ENCODE assay signal across 1 cellular context in the genomic region with DNA sequence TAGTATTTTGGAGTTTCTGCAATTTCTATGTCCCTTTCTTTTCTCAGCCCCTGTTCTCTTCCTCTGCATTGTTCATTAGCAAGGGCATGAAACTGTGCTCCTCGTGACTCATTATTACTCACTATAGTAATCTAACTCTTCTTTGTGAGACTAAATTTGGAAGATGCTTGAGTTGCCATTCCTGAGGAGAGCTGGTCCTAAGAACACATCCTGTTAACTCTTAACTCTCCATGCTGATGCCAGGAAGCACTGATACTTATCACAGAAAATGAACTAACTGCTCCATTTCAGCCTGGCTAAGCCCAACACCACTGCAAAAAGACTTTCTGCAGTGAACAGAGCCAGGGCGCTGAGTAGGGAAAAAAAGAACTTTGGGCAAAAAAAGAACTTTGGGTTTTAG.
TF ChIP-seq lines count a peak whose summit lies in the region.

No MANE protein-coding gene starts in this region.

TF ChIP-seq in HEK293, 187 proteins besides CTCF, POLR2A, EP300 and RAD21 (continued from another document):
- TF ChIP-seq, protein P1, sequence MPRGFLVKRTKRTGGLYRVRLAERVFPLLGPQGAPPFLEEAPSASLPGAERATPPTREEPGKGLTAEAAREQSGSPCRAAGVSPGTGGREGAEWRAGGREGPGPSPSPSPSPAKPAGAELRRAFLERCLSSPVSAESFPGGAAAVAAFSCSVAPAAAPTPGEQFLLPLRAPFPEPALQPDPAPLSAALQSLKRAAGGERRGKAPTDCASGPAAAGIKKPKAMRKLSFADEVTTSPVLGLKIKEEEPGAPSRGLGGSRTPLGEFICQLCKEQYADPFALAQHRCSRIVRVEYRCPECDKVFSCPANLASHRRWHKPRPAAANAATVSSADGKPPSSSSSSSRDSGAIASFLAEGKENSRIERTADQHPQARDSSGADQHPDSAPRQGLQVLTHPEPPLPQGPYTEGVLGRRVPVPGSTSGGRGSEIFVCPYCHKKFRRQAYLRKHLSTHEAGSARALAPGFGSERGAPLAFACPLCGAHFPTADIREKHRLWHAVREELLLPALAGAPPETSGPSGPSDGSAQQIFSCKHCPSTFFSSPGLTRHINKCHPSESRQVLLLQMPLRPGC (tag by site-specific recombination; IDR thresholded peaks at IDR 0.05) = peak; percentile 86
